Comparison of ENCODE assay signal across 18 cellular contexts in genomic region chr16:17466876-17467275, GRCh38. TPM values are rescaled to one million over a fixed set of nuclear protein-coding genes. Genes with fewer than 3 reads are reported as not detected.
DNase-seq lines count a peak whose midpoint lies in the region; ATAC-seq lines count a peak whose summit lies in the region.
"Had no signal": no experiment of that assay in that cellular context is flagged by ENCODE, and none has a peak within 500 bp of the region (broad histone marks: within the 10 kb centered on the region; RNA-seq: fewer than 3 reads in every experiment).

No MANE protein-coding gene starts in this region.

- H3K36me3 Mint-ChIP-seq in activated CD4-positive, alpha-beta T cell treated with anti-CD3 and anti-CD28 coated beads, Interleukin-2, amount 10 ng/mL, durations not matched to agents 7 days and 5 days (ENCODE audit: low read depth), result peaks cover 65% of the 10 kb centered on the region
- H3K36me3 Mint-ChIP-seq in effector memory CD8-positive, alpha-beta T cell (ENCODE audit: insufficient read depth), result peaks cover 25% of the 10 kb centered on the region

- H3K4me2 ChIP-seq in Karpas-422 (ENCODE audit: low read depth, low read length, poor library complexity, severe bottlenecking), result peak overlapping the region; percentile 73

- no peaks in the 10 kb centered on the region for H3K27me3 ChIP-seq in Karpas-422 (ENCODE audit: low read length)
- H3K27me3 ChIP-seq in rectal smooth muscle tissue (ENCODE audit: control insufficient read depth, insufficient read depth, low read length), result no peaks in the 10 kb centered on the region
- peaks cover 6% of the 10 kb centered on the region for H3K27me3 ChIP-seq in HAP-1 (ENCODE audit: low read depth)

- H3K4me1 Mint-ChIP-seq in activated CD4-positive, alpha-beta T cell treated with anti-CD3 and anti-CD28 coated beads, Interleukin-2, amount 10 ng/mL, durations not matched to agents 7 days and 5 days, result peaks cover 64% of the 10 kb centered on the region
- H3K4me1 Mint-ChIP-seq in effector memory CD8-positive, alpha-beta T cell (ENCODE audit: low read depth in 2 of 2), result peaks cover 45 to 51% of the 10 kb centered on the region in 2 donors

- DNase-seq in activated CD4-positive, alpha-beta T cell treated with anti-CD3 and anti-CD28 coated beads, Interleukin-2, amount 10 ng/mL, durations not matched to agents 7 days and 5 days, result no peak
- no peak for DNase-seq in activated CD4-positive, alpha-beta T cell treated with anti-CD3 and anti-CD28 coated beads, Interleukin-2, amount 50 U/mL, for 1 hour
- DNase-seq in Karpas-422, result no peak
- no peak for DNase-seq in effector memory CD8-positive, alpha-beta T cell
- no peak for DNase-seq in 8988T
- no peak for DNase-seq in SHP77 treated with DMSO at 0.1 percent for 48 hours (lab: John Stamatoyannopoulos, UW)
- DNase-seq in HAP-1 (ENCODE audit: low spot score in 2 of 2), result no peak
- DNase-seq: activated CD4-positive, alpha-beta T cell treated with anti-CD3 and anti-CD28 coated beads, Interleukin-2, amount 50 U/mL, for 4 hours; anterior cingulate cortex; Kasumi-1; lower lobe of right lung; naive thymus-derived CD4-positive, alpha-beta T cell; NCI-H1436; NCI-H226; stimulated activated CD4-positive, alpha-beta T cell treated with anti-CD3 and anti-CD28 coated beads, Interleukin-15, amount 100 ng/mL, for 24 hours had no signal

- no peak overlapping the region for H3K27ac Mint-ChIP-seq in activated CD4-positive, alpha-beta T cell treated with anti-CD3 and anti-CD28 coated beads, Interleukin-2, amount 10 ng/mL, durations not matched to agents 7 days and 5 days
- peak overlapping the region in 1 of 2 donors; percentile 29 for H3K27ac Mint-ChIP-seq in effector memory CD8-positive, alpha-beta T cell
- H3K27ac Mint-ChIP-seq: stimulated activated naive CD8-positive, alpha-beta T cell treated with anti-CD3 and anti-CD28 coated beads, Interleukin-15, Interleukin-2, amounts not matched to agents 100 ng/mL and 50 ng/mL, for 24 hours had no signal

- H3K4me1 ChIP-seq in Karpas-422 (ENCODE audit: low read length), result peaks cover 71% of the 10 kb centered on the region
- H3K4me1 ChIP-seq in rectal smooth muscle tissue (ENCODE audit: control insufficient read depth, insufficient read depth, low read length), result peaks cover 14% of the 10 kb centered on the region
- no peaks in the 10 kb centered on the region for H3K4me1 ChIP-seq in HAP-1

- CTCF ChIA-PET in activated CD4-positive, alpha-beta T cell treated with anti-CD3 and anti-CD28 coated beads, Interleukin-2, amount 10 ng/mL, durations not matched to agents 7 days and 5 days (lab: Charles Lee), result interaction anchor here (0.6 to 2.0 kb wide), 9 partner anchors 10 to 1361 kb away, joined by 3 to 4 read pairs (median 3); no protein-coding TSS in a partner anchor

- in situ Hi-C loops in HAP-1 (cut with MboI; ENCODE audit: low sequenced_read_pairs), result no loop called here

- no peaks in the 10 kb centered on the region for H3K27me3 Mint-ChIP-seq in activated CD4-positive, alpha-beta T cell treated with anti-CD3 and anti-CD28 coated beads, Interleukin-2, amount 10 ng/mL, durations not matched to agents 7 days and 5 days
- no peaks in the 10 kb centered on the region for H3K27me3 Mint-ChIP-seq in effector memory CD8-positive, alpha-beta T cell
- H3K27me3 Mint-ChIP-seq: naive thymus-derived CD4-positive, alpha-beta T cell; stimulated activated naive CD8-positive, alpha-beta T cell treated with anti-CD3 and anti-CD28 coated beads, Interleukin-15, Interleukin-2, amounts not matched to agents 100 ng/mL and 50 ng/mL, for 24 hours had no signal

- POLR2A ChIA-PET in activated CD4-positive, alpha-beta T cell treated with anti-CD3 and anti-CD28 coated beads, Interleukin-2, amount 10 ng/mL, durations not matched to agents 7 days and 5 days (lab: Charles Lee), result no interaction called here

- H3K9me3 ChIP-seq in Karpas-422 (ENCODE audit: low read length) (no peaks in the 10 kb centered on the region), HAP-1 (no peaks in the 10 kb centered on the region)
- H3K9me3 ChIP-seq: lower lobe of right lung had no signal

- peaks cover 37% of the 10 kb centered on the region for H3K79me2 ChIP-seq in Karpas-422 (ENCODE audit: low read length)

- H2AFZ ChIP-seq in Karpas-422 (ENCODE audit: low read length), result no peak overlapping the region

- peaks cover 10% of the 10 kb centered on the region; the same call in 1 of the 2 replicates for H4K20me1 ChIP-seq in Karpas-422 (ENCODE audit: insufficient read depth, low read depth, low read length)

- peaks cover 5% of the 10 kb centered on the region for H3K9me3 Mint-ChIP-seq in activated CD4-positive, alpha-beta T cell treated with anti-CD3 and anti-CD28 coated beads, Interleukin-2, amount 10 ng/mL, durations not matched to agents 7 days and 5 days
- no peaks in the 10 kb centered on the region for H3K9me3 Mint-ChIP-seq in effector memory CD8-positive, alpha-beta T cell
- H3K9me3 Mint-ChIP-seq: stimulated activated naive CD8-positive, alpha-beta T cell treated with anti-CD3 and anti-CD28 coated beads, Interleukin-15, Interleukin-2, amounts not matched to agents 100 ng/mL and 50 ng/mL, for 24 hours had no signal

- no peaks in the 10 kb centered on the region for H3K9me2 ChIP-seq in Karpas-422 (replicated peaks; ENCODE audit: insufficient read depth, low read length)

- peaks cover 9% of the 10 kb centered on the region for H3K36me3 ChIP-seq in Karpas-422 (ENCODE audit: insufficient read depth, low read length)
- H3K36me3 ChIP-seq in rectal smooth muscle tissue (ENCODE audit: control insufficient read depth, insufficient read depth, low read length), result no peaks in the 10 kb centered on the region
- no peaks in the 10 kb centered on the region for H3K36me3 ChIP-seq in HAP-1 (replicated peaks)
- H3K36me3 ChIP-seq: lower lobe of right lung had no signal

- H3K9ac ChIP-seq in Karpas-422 (ENCODE audit: low read length), result peak overlapping the region; percentile 72
- no peak overlapping the region for H3K9ac ChIP-seq in rectal smooth muscle tissue (ENCODE audit: low read length)

- H3K4me3 ChIP-seq in Karpas-422 (ENCODE audit: low read length), result peak overlapping the region; percentile 93
- H3K4me3 ChIP-seq in rectal smooth muscle tissue (ENCODE audit: low read length), result no peak overlapping the region
- H3K4me3 ChIP-seq in HAP-1, result no peak overlapping the region

- ATAC-seq in effector memory CD8-positive, alpha-beta T cell (replicated peaks), result no peak
- ATAC-seq: lower lobe of right lung; naive thymus-derived CD4-positive, alpha-beta T cell had no signal

- peak overlapping the region; percentile 89 for H3K4me3 Mint-ChIP-seq in activated CD4-positive, alpha-beta T cell treated with anti-CD3 and anti-CD28 coated beads, Interleukin-2, amount 10 ng/mL, durations not matched to agents 7 days and 5 days
- peak overlapping the region; percentile 81 to 87 for H3K4me3 Mint-ChIP-seq in effector memory CD8-positive, alpha-beta T cell

- peak overlapping the region; percentile 72; the same call in 1 of the 2 replicates for H3K27ac ChIP-seq in Karpas-422 (ENCODE audit: low read length)
- peak overlapping the region; percentile 63 for H3K27ac ChIP-seq in rectal smooth muscle tissue (ENCODE audit: low read depth, low read length)
- H3K27ac ChIP-seq: HL-60, lower lobe of right lung had no signal

RNA-seq across cellular contexts. Expression of gene XYLT1, which starts 3.9 kb away (rescaled TPM):
- 10 to 100 TPM; 46.6 to 50.1 TPM for total RNA-seq in activated CD4-positive, alpha-beta T cell treated with anti-CD3 and anti-CD28 coated beads, Interleukin-2, amount 10 ng/mL, durations not matched to agents 7 days and 5 days
- total RNA-seq in Karpas-422 (2014; rRNA removed; shearing (Covaris generic); ENCODE audit: low replicate concordance), result 11.8 and 12.2 TPM in 2 replicates
